In genomic region chr4:71004281-71004851, GRCh38 we compare ENCODE assay signal across 9 cellular contexts. TPM values are rescaled to one million over a fixed set of nuclear protein-coding genes. Genes with fewer than 3 reads are reported as not detected.
A peak's percentile ranks its signal among the peaks of the same experiment; 100 is the strongest.
DNase-seq lines count a peak whose midpoint lies in the region; ATAC-seq and TF ChIP-seq lines count a peak whose summit lies in the region.
"Had no signal": no experiment of that assay in that cellular context is flagged by ENCODE, and none has a peak within 500 bp of the region (broad histone marks: within the 10 kb centered on the region; RNA-seq: fewer than 3 reads in every experiment).

No MANE protein-coding gene starts in this region.

- no peak overlapping the region for H2BK15ac ChIP-seq in mesenchymal stem cell (ENCODE audit: low read depth, poor library complexity, severe bottlenecking)

- H2BK12ac ChIP-seq in mesenchymal stem cell (ENCODE audit: low read length in 2 of 2), result no peak overlapping the region

- no peak overlapping the region for H2BK5ac ChIP-seq in mesenchymal stem cell (ENCODE audit: low read depth, low read length, poor library complexity, severe bottlenecking)

- H2AFZ ChIP-seq in mesenchymal stem cell (ENCODE audit: low read depth, low read length), result no peak overlapping the region

- no peaks in the 10 kb centered on the region for H3K36me3 ChIP-seq in mesenchymal stem cell (ENCODE audit: control insufficient read depth in 1 of 2, insufficient read depth in 2 of 2, low read depth in 1 of 2, low read length in 2 of 2)
- no peaks in the 10 kb centered on the region for H3K36me3 ChIP-seq in colonic mucosa

- no peak overlapping the region for H4K91ac ChIP-seq in mesenchymal stem cell (ENCODE audit: low read length)

- ATAC-seq in GM18519 (IDR thresholded peaks at IDR 0.05; ENCODE audit: low FRiP score, unreplicated experiment), result no peak

- peaks cover 7% of the 10 kb centered on the region for H3K79me1 ChIP-seq in mesenchymal stem cell (replicated peaks; ENCODE audit: low read length, poor library complexity, severe bottlenecking)

- no peak overlapping the region for H2BK120ac ChIP-seq in mesenchymal stem cell (ENCODE audit: low read depth, low read length)

- no peak overlapping the region for H3K14ac ChIP-seq in mesenchymal stem cell (ENCODE audit: low read length in 2 of 2)

- H3K9me3 ChIP-seq in mesenchymal stem cell (ENCODE audit: control insufficient read depth, low read length), result no peaks in the 10 kb centered on the region
- H3K9me3 ChIP-seq in colonic mucosa, result no peaks in the 10 kb centered on the region

- no peak overlapping the region for H3K4me2 ChIP-seq in mesenchymal stem cell (ENCODE audit: low read length, poor library complexity, severe bottlenecking)

- H3K27me3 ChIP-seq in mesenchymal stem cell (ENCODE audit: control insufficient read depth in 1 of 2, insufficient read depth in 1 of 2, low read length in 2 of 2) (no peaks in the 10 kb centered on the region), colonic mucosa (no peaks in the 10 kb centered on the region)

- no peak overlapping the region for H2AK5ac ChIP-seq in mesenchymal stem cell (ENCODE audit: low read length, severe bottlenecking)

- H3K4me1 ChIP-seq in mesenchymal stem cell (ENCODE audit: control insufficient read depth, insufficient read depth, low read depth, low read length) (peaks cover 6% of the 10 kb centered on the region), colonic mucosa (no peaks in the 10 kb centered on the region)

- no peak overlapping the region for H3K23ac ChIP-seq in mesenchymal stem cell (ENCODE audit: low read length in 2 of 2)

- H3K4me3 ChIP-seq in mesenchymal stem cell (ENCODE audit: insufficient read depth in 1 of 2, low read depth in 1 of 2, low read length in 2 of 2) (no peak overlapping the region), colonic mucosa (no peak overlapping the region)

- H4K8ac ChIP-seq in mesenchymal stem cell (ENCODE audit: low read length), result no peak overlapping the region

- intact Hi-C loops in colonic mucosa (cut with DNase I), result no loop called here

- no peak overlapping the region for H3K4ac ChIP-seq in mesenchymal stem cell (ENCODE audit: low read depth in 1 of 2, low read length in 2 of 2)

- no peak overlapping the region for H3K9ac ChIP-seq in mesenchymal stem cell (ENCODE audit: low read length)
- no peak overlapping the region for H3K9ac ChIP-seq in colonic mucosa (ENCODE audit: low read depth in 2 of 2, low read length in 2 of 2)

- no peak for TF ChIP-seq CTCF in colonic mucosa (IDR thresholded peaks at IDR 0.05)

- peak; percentile 3 for DNase-seq in DMS53 (lab: John Stamatoyannopoulos, UW)
- DNase-seq in DMS53 treated with DMSO at 0.1 percent for 48 hours (lab: John Stamatoyannopoulos, UW; ENCODE audit: unreplicated experiment), result no peak
- DNase-seq in NAMALWA (ENCODE audit: low spot score), result peak; percentile 42
- peak; percentile 76 for DNase-seq in activated effector memory CD4-positive, alpha-beta T cell treated with anti-CD3 and anti-CD28 coated beads, Interleukin-2, amount 50 U/mL, for 16 hours
- DNase-seq in stimulated activated CD8-positive, alpha-beta memory T cell treated with anti-CD3 and anti-CD28 coated beads, Interleukin-4, amount 100 ng/mL, for 24 hours (ENCODE audit: low read depth), result peak; percentile 31
- no peak for DNase-seq in mesenchymal stem cell
- DNase-seq in colonic mucosa, result no peak
- DNase-seq: 8988T had no signal

- no peak overlapping the region for H3K18ac ChIP-seq in mesenchymal stem cell (ENCODE audit: low read depth in 1 of 2, low read length in 2 of 2)

- 79% methylated on average over 7 of the region's 7 CpGs for WGBS in mesenchymal stem cell

- H3K27ac ChIP-seq in mesenchymal stem cell (ENCODE audit: low read length, poor library complexity, severe bottlenecking) (no peak overlapping the region), colonic mucosa (no peak overlapping the region)

RNA-seq across cellular contexts. Expression of gene DCK, which starts 10.9 kb away (rescaled TPM):
- polyA plus RNA-seq in mesenchymal stem cell (2013, experiment 1 of 2), result 8.9 TPM
- polyA plus RNA-seq in mesenchymal stem cell (2013, experiment 2 of 2), result 10.1 TPM
- total RNA-seq in colonic mucosa, result 10 to 100 TPM; 15.0 to 19.1 TPM

Comparison
In these comparisons a context has a peak if more than half of its experiments do, and no peak if none do; other contexts are left out.
1. DNase-seq: peak in DMS53 (single experiment), NAMALWA (single experiment), activated effector memory CD4-positive, alpha-beta T cell treated with anti-CD3 and anti-CD28 coated beads, Interleukin-2, amount 50 U/mL, for 16 hours (single experiment) and stimulated activated CD8-positive, alpha-beta memory T cell treated with anti-CD3 and anti-CD28 coated beads, Interleukin-4, amount 100 ng/mL, for 24 hours (single experiment); none in DMS53 treated with DMSO at 0.1 percent for 48 hours (single experiment), mesenchymal stem cell (single experiment) and colonic mucosa (single experiment).